Comparison of ENCODE assay signal across 13 cellular contexts in the genomic region with DNA sequence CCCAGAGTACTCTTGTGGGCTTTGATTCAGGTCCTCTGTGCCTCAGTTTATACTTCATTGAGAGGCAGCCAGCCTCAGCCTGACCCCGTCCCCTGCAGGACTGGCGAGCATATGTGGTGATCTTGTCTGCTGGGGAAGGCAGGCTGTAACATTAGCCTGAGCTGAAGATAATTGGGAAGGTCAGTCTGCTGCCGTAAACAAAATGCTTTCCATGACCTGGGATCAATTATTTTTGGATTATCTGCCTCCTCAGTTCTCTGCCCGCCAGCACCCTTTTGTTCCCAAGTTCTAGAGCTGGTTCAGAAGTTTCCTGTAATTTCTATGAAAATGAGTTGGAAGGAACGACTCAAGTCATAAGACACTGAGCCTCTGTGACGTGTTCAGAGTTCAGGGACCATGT. TPM values are rescaled to one million over a fixed set of nuclear protein-coding genes. Genes with fewer than 3 reads are reported as not detected.
DNase-seq lines count a peak whose midpoint lies in the region; TF ChIP-seq lines count a peak whose summit lies in the region.
"Had no signal": no experiment of that assay in that cellular context is flagged by ENCODE, and none has a peak within 500 bp of the region (broad histone marks: within the 10 kb centered on the region; RNA-seq: fewer than 3 reads in every experiment).

No MANE protein-coding gene starts in this region.

- no peaks in the 10 kb centered on the region for H3K27me3 Mint-ChIP-seq in activated CD4-positive, alpha-beta T cell treated with anti-CD3 and anti-CD28 coated beads, Interleukin-2, amount 10 ng/mL, durations not matched to agents 7 days and 5 days
- H3K27me3 Mint-ChIP-seq in endodermal cell (ENCODE audit: insufficient read depth), result no peaks in the 10 kb centered on the region
- no peaks in the 10 kb centered on the region for H3K27me3 Mint-ChIP-seq in mesothelial cell of epicardium (ENCODE audit: low read depth)

- H3K9me3 Mint-ChIP-seq in activated CD4-positive, alpha-beta T cell treated with anti-CD3 and anti-CD28 coated beads, Interleukin-2, amount 10 ng/mL, durations not matched to agents 7 days and 5 days, result no peaks in the 10 kb centered on the region
- no peaks in the 10 kb centered on the region for H3K9me3 Mint-ChIP-seq in endodermal cell
- no peaks in the 10 kb centered on the region for H3K9me3 Mint-ChIP-seq in mesothelial cell of epicardium

- peaks cover 68% of the 10 kb centered on the region for H3K4me1 Mint-ChIP-seq in activated CD4-positive, alpha-beta T cell treated with anti-CD3 and anti-CD28 coated beads, Interleukin-2, amount 10 ng/mL, durations not matched to agents 7 days and 5 days
- peaks cover 48% of the 10 kb centered on the region for H3K4me1 Mint-ChIP-seq in endodermal cell
- H3K4me1 Mint-ChIP-seq in mesothelial cell of epicardium, result peaks cover 32% of the 10 kb centered on the region

- H3K36me3 Mint-ChIP-seq in activated CD4-positive, alpha-beta T cell treated with anti-CD3 and anti-CD28 coated beads, Interleukin-2, amount 10 ng/mL, durations not matched to agents 7 days and 5 days (ENCODE audit: low read depth), result peaks cover 55% of the 10 kb centered on the region
- peaks cover 27% of the 10 kb centered on the region for H3K36me3 Mint-ChIP-seq in endodermal cell (ENCODE audit: low read depth)
- H3K36me3 Mint-ChIP-seq in mesothelial cell of epicardium, result no peaks in the 10 kb centered on the region

- H3K4me3 ChIP-seq in endodermal cell (ENCODE audit: low read length) (no peak overlapping the region), skeletal muscle tissue (ENCODE audit: low read length in 3 of 3) (peak overlapping the region in 2 of 3 donors; percentile 31 to 51)

- CTCF ChIA-PET in activated CD4-positive, alpha-beta T cell treated with anti-CD3 and anti-CD28 coated beads, Interleukin-2, amount 10 ng/mL, durations not matched to agents 7 days and 5 days (lab: Charles Lee), result interaction anchor here (2.5 kb wide), 1 partner anchor 78 kb away, joined by 7 read pairs; no protein-coding TSS in a partner anchor
- CTCF ChIA-PET in RWPE1 (lab: Yijun Ruan, JAX), result interaction anchor here (0.6 kb wide), 1 partner anchor 400 kb away, joined by 3 read pairs; no protein-coding TSS in a partner anchor

- DNase-seq in activated CD4-positive, alpha-beta T cell treated with anti-CD3 and anti-CD28 coated beads, Interleukin-2, amount 10 ng/mL, durations not matched to agents 7 days and 5 days, result no peak
- DNase-seq in activated CD4-positive, alpha-beta T cell treated with anti-CD3 and anti-CD28 coated beads, Interleukin-2, amount 50 U/mL, for 48 hours, result no peak
- peak; percentile 27 for DNase-seq in NCI-H82 treated with DMSO at 0.1 percent for 48 hours (lab: John Stamatoyannopoulos, UW; ENCODE audit: unreplicated experiment)
- DNase-seq in endodermal cell, result no peak
- DNase-seq in SKM-1 treated with dmso at 0.1 percent for 144 hours (lab: John Stamatoyannopoulos, UW; ENCODE audit: unreplicated experiment), result no peak
- DNase-seq in RWPE1 (ENCODE audit: low spot score), result no peak
- no peak for DNase-seq in mesothelial cell of epicardium (ENCODE audit: low spot score in 2 of 2, unreplicated experiment in 2 of 2)
- DNase-seq: kidney glomerular epithelial cell; PC-3; stimulated activated CD4-positive, alpha-beta T cell treated with anti-CD3 and anti-CD28 coated beads, Interleukin-12 subunit alpha, Interleukin-12 subunit beta, amount 100 ng/mL, for 4 hours; T-helper 9 cell; trophoblast cell had no signal

- H3K9ac ChIP-seq in endodermal cell (ENCODE audit: extremely low read depth, low read length, poor library complexity, severe bottlenecking) (no peak overlapping the region), skeletal muscle tissue (ENCODE audit: low read depth in 1 of 3, low read length in 3 of 3) (peak overlapping the region; percentile 22 to 77 (median 62))

- H3K27ac ChIP-seq in endodermal cell (ENCODE audit: low read depth, low read length) (no peak overlapping the region), skeletal muscle tissue (ENCODE audit: low read depth, low read length) (peak overlapping the region; percentile 89), RWPE1 (no peak overlapping the region; the same call in 1 of the 2 replicates)

- TF ChIP-seq CTCF in endodermal cell (conservative IDR thresholded peaks at IDR 0.05), result no peak
- no peak for TF ChIP-seq CTCF in RWPE1 (conservative IDR thresholded peaks at IDR 0.05; ENCODE audit: low read depth)
- no peak for TF ChIP-seq CTCF in mesothelial cell of epicardium (IDR thresholded peaks at IDR 0.05; ENCODE audit: unreplicated experiment)

- H3K9me3 ChIP-seq in endodermal cell (ENCODE audit: control insufficient read depth, low read length), result no peaks in the 10 kb centered on the region
- H3K9me3 ChIP-seq in skeletal muscle tissue (ENCODE audit: control insufficient read depth in 3 of 3, low read length in 3 of 3), result no peaks in the 10 kb centered on the region

- 93% methylated on average over 6 of the region's 6 CpGs for WGBS in endodermal cell (ENCODE audit: insufficient coverage in 1 of 2, insufficient read length in 1 of 2), 2 experiments

- peak overlapping the region; percentile 52 for H3K27ac Mint-ChIP-seq in activated CD4-positive, alpha-beta T cell treated with anti-CD3 and anti-CD28 coated beads, Interleukin-2, amount 10 ng/mL, durations not matched to agents 7 days and 5 days
- H3K27ac Mint-ChIP-seq in endodermal cell, result peak overlapping the region; percentile 8
- no peak overlapping the region for H3K27ac Mint-ChIP-seq in mesothelial cell of epicardium

- H3K27me3 ChIP-seq in endodermal cell (ENCODE audit: control insufficient read depth, insufficient read depth, low read length, poor library complexity, severe bottlenecking), result no peaks in the 10 kb centered on the region
- H3K27me3 ChIP-seq in skeletal muscle tissue (ENCODE audit: control insufficient read depth in 3 of 3, insufficient read depth in 3 of 3, low read length in 3 of 3), result no peaks in the 10 kb centered on the region

- POLR2A ChIA-PET in activated CD4-positive, alpha-beta T cell treated with anti-CD3 and anti-CD28 coated beads, Interleukin-2, amount 10 ng/mL, durations not matched to agents 7 days and 5 days (lab: Charles Lee), result no interaction called here
- POLR2A ChIA-PET in RWPE1 (lab: Yijun Ruan, JAX; ENCODE audit: low non-redundant PET), result no interaction called here

- no peak overlapping the region for H3K4me3 Mint-ChIP-seq in activated CD4-positive, alpha-beta T cell treated with anti-CD3 and anti-CD28 coated beads, Interleukin-2, amount 10 ng/mL, durations not matched to agents 7 days and 5 days
- H3K4me3 Mint-ChIP-seq in endodermal cell (no peak overlapping the region), mesothelial cell of epicardium (no peak overlapping the region)

- H3K4me1 ChIP-seq in endodermal cell (ENCODE audit: control insufficient read depth, insufficient read depth, low read length) (peaks cover 21% of the 10 kb centered on the region), skeletal muscle tissue (ENCODE audit: control insufficient read depth in 3 of 3, insufficient read depth in 3 of 3, low read length in 3 of 3) (peaks cover 48 to 70% (median 64%) of the 10 kb centered on the region in 3 donors)

- H3K36me3 ChIP-seq in endodermal cell (ENCODE audit: control insufficient read depth, insufficient read depth, low read length) (peaks cover 7% of the 10 kb centered on the region), skeletal muscle tissue (ENCODE audit: control insufficient read depth in 3 of 3, insufficient read depth in 3 of 3, low read length in 3 of 3) (peaks cover 0 to 2% (median 0%) of the 10 kb centered on the region in 3 donors)

RNA-seq across cellular contexts. Expression of gene ORAI1, which starts 4.5 kb away (rescaled TPM):
- 10 to 100 TPM; 66.4 to 70.8 TPM for total RNA-seq in activated CD4-positive, alpha-beta T cell treated with anti-CD3 and anti-CD28 coated beads, Interleukin-2, amount 10 ng/mL, durations not matched to agents 7 days and 5 days
- total RNA-seq in endodermal cell (10 to 100 TPM; 35.3 to 39.2 TPM), skeletal muscle tissue (10.4 TPM), mesothelial cell of epicardium (9.8 to 10.3 TPM (median 9.8 TPM) in 3 replicates)
- 11.8 TPM for polyA plus RNA-seq in endodermal cell (2013, experiment 1 of 2)
- polyA plus RNA-seq in endodermal cell (2013, experiment 2 of 2), result 11.2 TPM

RNA-seq across cellular contexts. Expression of gene MORN3, which starts 38.7 kb away (rescaled TPM):
- 1 to 10 TPM; 3.0 to 3.5 TPM for total RNA-seq in activated CD4-positive, alpha-beta T cell treated with anti-CD3 and anti-CD28 coated beads, Interleukin-2, amount 10 ng/mL, durations not matched to agents 7 days and 5 days
- total RNA-seq in endodermal cell (1 to 10 TPM; 1.4 to 1.6 TPM), skeletal muscle tissue (under 0.01 TPM), mesothelial cell of epicardium (0.69 to 1.2 TPM (median 0.99 TPM) in 3 replicates)
- 0.96 TPM for polyA plus RNA-seq in endodermal cell (2013, experiment 1 of 2)
- 0.79 TPM for polyA plus RNA-seq in endodermal cell (2013, experiment 2 of 2)

RNA-seq across cellular contexts. Expression of gene KDM2B, which starts 50.0 kb away (rescaled TPM):
- 10 to 100 TPM; 66.2 to 72.7 TPM for total RNA-seq in activated CD4-positive, alpha-beta T cell treated with anti-CD3 and anti-CD28 coated beads, Interleukin-2, amount 10 ng/mL, durations not matched to agents 7 days and 5 days
- total RNA-seq in endodermal cell (100 to 1,000 TPM; 103 to 125 TPM), skeletal muscle tissue (28.7 TPM), mesothelial cell of epicardium (55.4 to 61.1 TPM (median 57.5 TPM) in 3 replicates)
- 64.7 TPM for polyA plus RNA-seq in endodermal cell (2013, experiment 1 of 2)
- polyA plus RNA-seq in endodermal cell (2013, experiment 2 of 2), result 60.8 TPM
